Comparison of ENCODE assay signal across 13 cellular contexts in the genomic region with DNA sequence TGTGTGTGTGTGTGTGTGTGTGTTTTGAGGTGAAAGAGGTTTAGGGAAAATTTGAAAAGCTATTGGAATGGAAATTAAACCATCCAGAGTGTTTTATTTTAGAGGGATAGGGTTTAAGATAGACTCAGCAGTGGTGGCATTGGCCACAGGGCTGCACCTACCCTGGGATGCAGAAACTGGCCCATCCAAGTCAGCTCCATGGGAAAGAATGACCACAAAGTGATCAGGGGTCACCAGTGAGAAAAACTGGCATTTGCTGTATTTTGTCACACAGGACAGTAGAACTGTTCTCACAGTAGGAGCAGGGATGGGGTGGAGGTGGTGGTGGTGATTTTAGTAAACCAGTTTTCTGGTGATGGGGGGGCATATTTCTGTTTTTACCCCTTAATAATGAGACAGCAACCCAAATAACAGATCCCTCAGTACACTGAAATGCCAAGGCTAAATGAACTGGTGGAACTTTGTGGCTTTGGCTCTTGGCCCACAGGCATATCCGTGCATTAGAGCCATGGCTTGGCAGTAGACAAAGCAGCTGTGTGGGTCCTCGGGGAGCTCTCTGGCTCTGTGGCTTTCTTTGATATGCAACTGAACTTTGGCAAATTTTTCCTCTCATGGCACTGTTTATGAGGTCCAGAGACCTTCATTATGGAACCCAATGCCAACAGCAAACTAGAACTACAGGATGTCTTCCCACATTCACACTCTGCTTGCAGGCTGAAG.
DNase-seq lines count a peak whose midpoint lies in the region; ATAC-seq, FAIRE-seq and TF ChIP-seq lines count a peak whose summit lies in the region.
"Had no signal": no experiment of that assay in that cellular context is flagged by ENCODE, and none has a peak within 500 bp of the region (broad histone marks: within the 10 kb centered on the region; RNA-seq: fewer than 3 reads in every experiment).

No MANE protein-coding gene starts in this region.

- H3K79me2 ChIP-seq in DND-41 (ENCODE audit: insufficient read depth, low read length) (no peaks in the 10 kb centered on the region), fibroblast of lung (ENCODE audit: control insufficient read depth, insufficient read depth, low read length) (no peaks in the 10 kb centered on the region)

- H3K9ac ChIP-seq in DND-41 (ENCODE audit: low read depth, low read length) = peak overlapping the region; percentile 37
- H3K9ac ChIP-seq in fibroblast of lung (ENCODE audit: insufficient read depth, low read length) = no peak overlapping the region

- H4K20me1 ChIP-seq in DND-41 (ENCODE audit: insufficient read depth, low read length) (no peaks in the 10 kb centered on the region), fibroblast of lung (ENCODE audit: control insufficient read depth, extremely low read depth, insufficient read depth, low read length) (no peaks in the 10 kb centered on the region)

- ATAC-seq in DND-41 (ENCODE audit: insufficient read depth, low read depth) (peak; percentile 96), GM18867 (IDR thresholded peaks at IDR 0.05; ENCODE audit: unreplicated experiment) (no peak)
- ATAC-seq: activated CD8-positive, alpha-beta memory T cell treated with anti-CD3 and anti-CD28 coated beads, Interleukin-2, amount 10 ng/mL, durations not matched to agents 7 days and 5 days had no signal

- H3K4me3 ChIP-seq in DND-41 (ENCODE audit: low read depth in 1 of 2, low read length in 2 of 2) (no peak overlapping the region), fibroblast of lung (replicated peaks in 1 of 4; ENCODE audit: control extremely low read depth in 1 of 4, insufficient read depth in 1 of 4, low read depth in 3 of 4, low read length in 4 of 4) (no peak overlapping the region), prostate gland (no peak overlapping the region)
- H3K4me3 ChIP-seq: cardiac muscle cell had no signal

- H3K27me3 ChIP-seq in DND-41 (ENCODE audit: insufficient read depth, low read length, poor library complexity) = no peaks in the 10 kb centered on the region
- H3K27me3 ChIP-seq in fibroblast of lung (ENCODE audit: control insufficient read depth, insufficient read depth, low read length) = no peaks in the 10 kb centered on the region
- no peaks in the 10 kb centered on the region for H3K27me3 ChIP-seq in prostate gland (replicated peaks; ENCODE audit: insufficient read depth)
- H3K27me3 ChIP-seq: cardiac muscle cell had no signal

- TF ChIP-seq CTCF in DND-41 (IDR thresholded peaks at IDR 0.05; ENCODE audit: borderline replicate concordance, extremely low read depth, low read length, poor library complexity, severe bottlenecking) (no peak), fibroblast of lung (conservative IDR thresholded peaks at IDR 0.05 in 1 of 2, IDR thresholded peaks at IDR 0.05 in 1 of 2; ENCODE audit: low read depth in 1 of 2, low read length in 2 of 2) (no peak), prostate gland (IDR thresholded peaks at IDR 0.05) (no peak)

- DNase-seq in DND-41 (peak; percentile 87), RCC 7860 (ENCODE audit: low spot score) (peak; percentile 57), fibroblast of lung (ENCODE audit: low read depth in 2 of 2) (peak; percentile 64 to 79), prostate gland (ENCODE audit: low spot score) (peak; percentile 45), NOMO-1 (lab: John Stamatoyannopoulos, UW; ENCODE audit: unreplicated experiment in 2 of 2) (no peak), putamen (ENCODE audit: low spot score) (no peak), SKM-1 treated with dmso at 0.1 percent for 144 hours (lab: John Stamatoyannopoulos, UW; ENCODE audit: unreplicated experiment) (no peak)
- DNase-seq: activated CD8-positive, alpha-beta memory T cell treated with anti-CD3 and anti-CD28 coated beads, Interleukin-2, amount 10 ng/mL, durations not matched to agents 7 days and 5 days; NCI-H2171 treated with DMSO at 0.1 percent for 48 hours; nephron progenitor cell had no signal

- H3K36me3 ChIP-seq in DND-41 (ENCODE audit: insufficient read depth, low read length) = no peaks in the 10 kb centered on the region
- no peaks in the 10 kb centered on the region for H3K36me3 ChIP-seq in fibroblast of lung (ENCODE audit: control insufficient read depth, insufficient read depth, low read length)
- H3K36me3 ChIP-seq in prostate gland = no peaks in the 10 kb centered on the region
- H3K36me3 ChIP-seq: cardiac muscle cell had no signal

- H3K4me2 ChIP-seq in DND-41 (ENCODE audit: insufficient read depth, low read length) = peak overlapping the region; percentile 39; the same call in 1 of the 2 replicates
- no peak overlapping the region for H3K4me2 ChIP-seq in fibroblast of lung (ENCODE audit: extremely low read depth, insufficient read depth, low read length)

- peak; percentile 85 for FAIRE-seq in RCC 7860 (lab: Jason Lieb, UNC)

- intact Hi-C loops in prostate gland (cut with DNase I) = no loop called here

- H3K9me3 ChIP-seq in DND-41 (ENCODE audit: insufficient read depth, low read length, severe bottlenecking) (no peaks in the 10 kb centered on the region), fibroblast of lung (ENCODE audit: control insufficient read depth, insufficient read depth, low read depth, low read length) (no peaks in the 10 kb centered on the region), prostate gland (no peaks in the 10 kb centered on the region)

- no peak overlapping the region for H2AFZ ChIP-seq in DND-41 (ENCODE audit: low read depth, low read length)
- H2AFZ ChIP-seq in fibroblast of lung (ENCODE audit: low read length) = no peak overlapping the region

- WGBS in prostate gland = 13% methylated on average over 2 of the region's 2 CpGs

- H3K27ac ChIP-seq in DND-41 (ENCODE audit: low read length) = peak overlapping the region; percentile 86
- no peak overlapping the region for H3K27ac ChIP-seq in fibroblast of lung (ENCODE audit: insufficient read depth, low read length)
- no peak overlapping the region for H3K27ac ChIP-seq in prostate gland
- H3K27ac ChIP-seq: cardiac muscle cell, HL-60 had no signal

- no peak for TF ChIP-seq POLR2A in prostate gland (IDR thresholded peaks at IDR 0.05)

- H3K4me1 ChIP-seq in DND-41 (ENCODE audit: insufficient read depth, low read length) (peaks cover 41% of the 10 kb centered on the region), fibroblast of lung (ENCODE audit: control insufficient read depth, extremely low read depth, insufficient read depth, low read length) (no peaks in the 10 kb centered on the region), prostate gland (replicated peaks) (no peaks in the 10 kb centered on the region)

Comparison
In these comparisons a context has a peak if more than half of its experiments do, and no peak if none do; other contexts are left out.
1. DNase-seq: peak in DND-41 (single experiment), RCC 7860 (single experiment), fibroblast of lung (2 of 2) and prostate gland (single experiment); none in NOMO-1 (0 of 2), putamen (single experiment) and SKM-1 treated with dmso at 0.1 percent for 144 hours (single experiment).